ENCODE assay signal across 25 cellular contexts in genomic region chr7:154675560-154675959, GRCh38.
"Had no signal": no experiment of that assay in that cellular context is flagged by ENCODE, and none has a peak within 500 bp of the region (broad histone marks: within the 10 kb centered on the region; RNA-seq: fewer than 3 reads in every experiment).

No MANE protein-coding gene starts in this region.

- H3K9me3 ChIP-seq: lower lobe of right lung, ovary, right atrium auricular region, right lobe of liver, thoracic aorta, uterus had no signal

- H3K4me1 ChIP-seq: left lung, lower lobe of right lung, neural progenitor cell, right atrium auricular region, right lobe of liver, stomach, tibial artery, uterus had no signal

- H2AFZ ChIP-seq: neural progenitor cell had no signal

- H3K4me2 ChIP-seq: neural progenitor cell, smooth muscle cell had no signal

- H3K9ac ChIP-seq: neural progenitor cell had no signal

- H3K4me3 Mint-ChIP-seq: immature natural killer cell; naive B cell; natural killer cell; nephron progenitor cell; neural progenitor cell; stimulated activated naive B cell treated with anti-CD40 and anti-IgM and Interleukin-4, amounts not matched to agents 10 μg/mL and 1 μg/mL and 100 μg/mL, for 72 hours; type B pancreatic cell had no signal

- H3K4me1 Mint-ChIP-seq: immature natural killer cell; naive B cell; natural killer cell; neural progenitor cell; stimulated activated naive B cell treated with anti-CD40 and anti-IgM and Interleukin-4, amounts not matched to agents 10 μg/mL and 1 μg/mL and 100 μg/mL, for 72 hours had no signal

- DNase-seq: hypothalamus; immature natural killer cell; kidney; left lung; lower lobe of right lung; mammary epithelial cell; mesenchymal stem cell; naive B cell; natural killer cell; nephron progenitor cell; ovary; right lobe of liver; stimulated activated CD4-positive, alpha-beta T cell treated with anti-CD3 and anti-CD28 coated beads, Interleukin-2, amount 100 ng/mL, for 24 hours; stimulated activated CD4-positive, alpha-beta T cell treated with anti-CD3 and anti-CD28 coated beads, Interleukin-4, amount 100 ng/mL, for 1 hour; stimulated activated naive B cell treated with anti-CD40 and anti-IgM and Interleukin-4, amounts not matched to agents 10 μg/mL and 1 μg/mL and 100 μg/mL, for 72 hours; stimulated activated naive CD8-positive, alpha-beta T cell treated with anti-CD3 and anti-CD28 coated beads, Interleukin-15, Interleukin-2, amounts not matched to agents 100 U/mL and 50 U/mL, for 24 hours; stomach; tibial artery; uterus had no signal

- H3K27me3 Mint-ChIP-seq: progenitor cell of endocrine pancreas; stimulated activated naive B cell treated with anti-CD40 and anti-IgM and Interleukin-4, amounts not matched to agents 10 μg/mL and 1 μg/mL and 100 μg/mL, for 72 hours; type B pancreatic cell had no signal

- H3K27me3 ChIP-seq: left lung, neural progenitor cell, ovary, right atrium auricular region, right lobe of liver, stomach, tibial artery, uterus had no signal

- H3K27ac ChIP-seq: left lung, lower lobe of right lung, neural progenitor cell, ovary, right atrium auricular region, right lobe of liver, stomach, thoracic aorta, tibial artery, uterus had no signal

- H3K36me3 ChIP-seq: left lung, lower lobe of right lung, neural progenitor cell, ovary, right atrium auricular region, right lobe of liver, stomach, thoracic aorta, tibial artery, uterus had no signal

- ATAC-seq: natural killer cell; right lobe of liver; stimulated activated naive B cell treated with anti-CD40 and anti-IgM and Interleukin-4, amounts not matched to agents 10 μg/mL and 1 μg/mL and 100 μg/mL, for 72 hours; stimulated activated naive CD8-positive, alpha-beta T cell treated with anti-CD3 and anti-CD28 coated beads, Interleukin-15, Interleukin-2, amounts not matched to agents 100 U/mL and 50 U/mL, for 24 hours had no signal

- H3K36me3 Mint-ChIP-seq: immature natural killer cell; naive B cell; natural killer cell; neural progenitor cell; stimulated activated naive B cell treated with anti-CD40 and anti-IgM and Interleukin-4, amounts not matched to agents 10 μg/mL and 1 μg/mL and 100 μg/mL, for 72 hours; type B pancreatic cell had no signal

- H3K9me3 Mint-ChIP-seq: nephron progenitor cell, neural progenitor cell, type B pancreatic cell had no signal

- H3K4me3 ChIP-seq: left lung, lower lobe of right lung, neural progenitor cell, ovary, right atrium auricular region, right lobe of liver, smooth muscle cell, stomach, thoracic aorta, tibial artery, uterus had no signal
